1 cellular context compared by ENCODE assay signal in the genomic region with DNA sequence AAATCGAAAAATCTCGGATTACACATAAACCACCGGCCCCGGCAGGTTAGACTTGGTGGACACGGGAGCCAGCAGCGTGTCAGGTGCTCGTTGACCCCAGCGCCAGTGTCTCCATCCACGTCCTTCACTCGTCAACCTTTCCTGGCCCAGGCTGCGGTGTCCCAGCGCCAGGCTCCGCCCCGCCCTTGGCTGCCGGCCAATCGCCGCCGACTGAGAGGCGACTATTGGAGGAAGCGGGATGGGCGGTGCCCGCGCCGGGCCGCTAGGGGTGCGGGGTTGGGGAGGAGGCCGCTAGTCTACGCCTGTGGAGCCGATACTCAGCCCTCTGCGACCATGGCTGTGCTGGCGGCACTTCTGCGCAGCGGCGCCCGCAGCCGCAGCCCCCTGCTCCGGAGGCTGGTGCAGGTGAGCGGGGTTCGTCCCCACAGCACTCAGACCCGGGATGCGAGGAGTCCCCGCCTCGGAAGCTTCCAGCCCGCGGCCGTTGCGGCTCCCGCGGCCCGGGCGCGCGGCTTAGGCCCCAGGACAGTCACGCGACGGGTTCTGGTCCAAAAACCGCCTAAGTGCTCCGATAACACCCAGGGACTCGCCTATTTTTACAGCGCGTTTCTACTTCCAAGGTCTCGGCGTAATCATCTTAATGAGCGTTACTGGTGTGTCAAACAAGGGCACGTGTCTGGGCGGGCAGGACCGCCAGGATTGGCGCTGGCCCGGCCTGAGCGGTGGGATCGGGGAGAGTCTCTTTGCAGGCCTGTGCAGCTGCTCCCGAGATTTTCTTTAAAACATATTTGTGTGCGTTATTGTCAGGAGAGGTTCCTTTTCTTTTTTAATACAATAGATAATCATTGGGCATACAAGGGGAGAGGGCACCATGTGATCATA.
TF ChIP-seq lines count a peak whose summit lies in the region.

TSS of gene ACAT1 (plus strand) at position 294 of the 882 bp plus-strand sequence. CDS start at position 334, 40 bp downstream.

TF ChIP-seq in HepG2, 621 proteins besides CTCF, POLR2A, EP300 and RAD21 (continued from another document):
- TF ChIP-seq, protein P1, sequence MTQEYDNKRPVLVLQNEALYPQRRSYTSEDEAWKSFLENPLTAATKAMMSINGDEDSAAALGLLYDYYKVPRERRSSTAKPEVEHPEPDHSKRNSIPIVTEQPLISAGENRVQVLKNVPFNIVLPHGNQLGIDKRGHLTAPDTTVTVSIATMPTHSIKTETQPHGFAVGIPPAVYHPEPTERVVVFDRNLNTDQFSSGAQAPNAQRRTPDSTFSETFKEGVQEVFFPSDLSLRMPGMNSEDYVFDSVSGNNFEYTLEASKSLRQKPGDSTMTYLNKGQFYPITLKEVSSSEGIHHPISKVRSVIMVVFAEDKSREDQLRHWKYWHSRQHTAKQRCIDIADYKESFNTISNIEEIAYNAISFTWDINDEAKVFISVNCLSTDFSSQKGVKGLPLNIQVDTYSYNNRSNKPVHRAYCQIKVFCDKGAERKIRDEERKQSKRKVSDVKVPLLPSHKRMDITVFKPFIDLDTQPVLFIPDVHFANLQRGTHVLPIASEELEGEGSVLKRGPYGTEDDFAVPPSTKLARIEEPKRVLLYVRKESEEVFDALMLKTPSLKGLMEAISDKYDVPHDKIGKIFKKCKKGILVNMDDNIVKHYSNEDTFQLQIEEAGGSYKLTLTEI (CRISPR knock-in tag; conservative IDR thresholded peaks at IDR 0.05), result no peak
- TF ChIP-seq ZNF563 (CRISPR knock-in tag; IDR thresholded peaks at IDR 0.05) (peak; percentile 78), NFKBIZ (CRISPR knock-in tag; IDR thresholded peaks at IDR 0.05) (no peak), SMAD1 (CRISPR knock-in tag; IDR thresholded peaks at IDR 0.05; ENCODE audit: borderline replicate concordance, low read depth) (no peak)
- TF ChIP-seq, protein P2, sequence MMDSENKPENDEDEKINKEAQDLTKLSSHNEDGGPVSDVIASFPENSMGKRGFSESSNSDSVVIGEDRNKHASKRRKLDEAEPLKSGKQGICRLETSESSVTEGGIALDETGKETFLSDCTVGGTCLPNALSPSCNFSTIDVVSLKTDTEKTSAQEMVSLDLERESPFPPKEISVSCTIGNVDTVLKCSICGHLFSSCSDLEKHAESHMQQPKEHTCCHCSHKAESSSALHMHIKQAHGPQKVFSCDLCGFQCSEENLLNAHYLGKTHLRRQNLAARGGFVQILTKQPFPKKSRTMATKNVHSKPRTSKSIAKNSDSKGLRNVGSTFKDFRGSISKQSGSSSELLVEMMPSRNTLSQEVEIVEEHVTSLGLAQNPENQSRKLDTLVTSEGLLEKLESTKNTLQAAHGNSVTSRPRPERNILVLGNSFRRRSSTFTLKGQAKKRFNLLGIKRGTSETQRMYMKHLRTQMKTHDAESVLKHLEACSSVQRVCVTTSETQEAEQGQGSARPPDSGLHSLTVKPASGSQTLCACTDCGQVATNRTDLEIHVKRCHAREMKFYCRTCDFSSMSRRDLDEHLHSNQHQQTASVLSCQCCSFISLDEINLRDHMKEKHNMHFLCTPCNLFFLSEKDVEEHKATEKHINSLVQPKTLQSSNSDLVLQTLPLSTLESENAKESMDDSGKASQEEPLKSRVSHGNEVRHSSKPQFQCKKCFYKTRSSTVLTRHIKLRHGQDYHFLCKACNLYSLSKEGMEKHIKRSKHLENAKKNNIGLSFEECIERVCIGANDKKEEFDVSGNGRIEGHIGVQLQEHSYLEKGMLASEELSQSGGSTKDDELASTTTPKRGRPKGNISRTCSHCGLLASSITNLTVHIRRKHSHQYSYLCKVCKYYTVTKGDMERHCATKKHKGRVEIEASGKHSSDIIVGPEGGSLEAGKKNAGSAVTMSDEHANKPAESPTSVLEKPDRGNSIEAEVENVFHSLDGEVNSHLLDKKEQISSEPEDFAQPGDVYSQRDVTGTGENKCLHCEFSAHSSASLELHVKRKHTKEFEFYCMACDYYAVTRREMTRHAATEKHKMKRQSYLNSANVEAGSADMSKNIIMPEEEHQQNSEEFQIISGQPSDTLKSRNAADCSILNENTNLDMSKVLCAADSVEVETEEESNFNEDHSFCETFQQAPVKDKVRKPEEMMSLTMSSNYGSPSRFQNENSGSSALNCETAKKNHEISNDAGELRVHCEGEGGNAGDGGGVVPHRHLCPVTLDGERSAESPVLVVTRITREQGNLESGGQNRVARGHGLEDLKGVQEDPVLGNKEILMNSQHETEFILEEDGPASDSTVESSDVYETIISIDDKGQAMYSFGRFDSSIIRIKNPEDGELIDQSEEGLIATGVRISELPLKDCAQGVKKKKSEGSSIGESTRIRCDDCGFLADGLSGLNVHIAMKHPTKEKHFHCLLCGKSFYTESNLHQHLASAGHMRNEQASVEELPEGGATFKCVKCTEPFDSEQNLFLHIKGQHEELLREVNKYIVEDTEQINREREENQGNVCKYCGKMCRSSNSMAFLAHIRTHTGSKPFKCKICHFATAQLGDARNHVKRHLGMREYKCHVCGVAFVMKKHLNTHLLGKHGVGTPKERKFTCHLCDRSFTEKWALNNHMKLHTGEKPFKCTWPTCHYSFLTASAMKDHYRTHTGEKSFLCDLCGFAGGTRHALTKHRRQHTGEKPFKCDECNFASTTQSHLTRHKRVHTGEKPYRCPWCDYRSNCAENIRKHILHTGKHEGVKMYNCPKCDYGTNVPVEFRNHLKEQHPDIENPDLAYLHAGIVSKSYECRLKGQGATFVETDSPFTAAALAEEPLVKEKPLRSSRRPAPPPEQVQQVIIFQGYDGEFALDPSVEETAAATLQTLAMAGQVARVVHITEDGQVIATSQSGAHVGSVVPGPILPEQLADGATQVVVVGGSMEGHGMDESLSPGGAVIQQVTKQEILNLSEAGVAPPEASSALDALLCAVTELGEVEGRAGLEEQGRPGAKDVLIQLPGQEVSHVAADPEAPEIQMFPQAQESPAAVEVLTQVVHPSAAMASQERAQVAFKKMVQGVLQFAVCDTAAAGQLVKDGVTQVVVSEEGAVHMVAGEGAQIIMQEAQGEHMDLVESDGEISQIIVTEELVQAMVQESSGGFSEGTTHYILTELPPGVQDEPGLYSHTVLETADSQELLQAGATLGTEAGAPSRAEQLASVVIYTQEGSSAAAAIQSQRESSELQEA (CRISPR knock-in tag; IDR thresholded peaks at IDR 0.05; ENCODE audit: not compliant biosample characterization), result peak; percentile 90
